Comparison of ENCODE assay signal across 8 cellular contexts in the genomic region with DNA sequence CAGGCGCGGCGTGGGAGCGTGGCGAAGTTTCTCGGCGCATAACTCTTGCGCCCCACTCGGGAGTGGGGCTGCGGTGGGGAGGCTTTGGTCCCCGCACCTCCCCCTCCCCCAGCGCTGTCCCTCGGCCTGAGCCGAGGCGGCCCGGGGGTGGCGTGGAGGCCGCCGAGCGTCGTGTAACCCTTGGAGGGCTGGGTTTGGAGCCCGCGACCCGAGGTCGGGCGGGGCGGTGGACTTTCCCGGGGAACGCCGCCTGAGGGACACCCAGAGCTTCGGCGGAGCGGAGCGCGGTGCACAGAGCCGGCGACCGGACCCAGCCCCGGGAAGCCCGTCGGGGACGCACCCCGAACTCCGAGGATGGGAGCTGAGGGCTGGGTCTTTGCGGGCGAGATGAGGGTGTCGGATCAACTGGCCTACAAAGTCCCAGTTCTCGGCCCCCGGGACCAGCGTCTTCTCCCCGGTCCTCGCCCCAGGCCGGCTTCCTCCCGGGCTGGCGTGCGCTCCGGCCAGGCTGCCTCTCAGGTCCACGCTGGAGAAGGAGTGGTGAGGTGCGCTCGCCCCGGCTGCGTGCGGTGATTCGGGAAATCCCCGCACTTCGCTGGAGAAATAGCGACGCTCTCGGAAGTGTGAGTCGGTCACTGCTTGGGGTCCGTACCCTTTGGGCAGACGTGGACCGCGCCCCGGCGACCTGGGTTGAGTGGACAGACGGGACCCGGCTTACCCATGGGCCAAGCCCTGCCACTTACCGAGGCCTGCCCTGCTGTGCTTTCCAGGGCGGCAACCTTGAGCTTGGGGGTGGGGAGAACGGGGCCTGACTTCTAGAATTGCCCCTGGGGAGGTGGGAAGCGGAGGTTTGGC.
DNase-seq lines count a peak whose midpoint lies in the region; ATAC-seq, FAIRE-seq and TF ChIP-seq lines count a peak whose summit lies in the region.

No MANE protein-coding gene starts in this region.

- no peaks in the 10 kb centered on the region for H3K9me3 Mint-ChIP-seq in activated CD4-positive, alpha-beta T cell treated with anti-CD3 and anti-CD28 coated beads for 36 hours (ENCODE audit: low read depth)

- peak overlapping the region; percentile 86 for H3K27ac ChIP-seq in lower lobe of right lung
- peak overlapping the region; percentile 55 to 94 (median 85) for H3K27ac ChIP-seq in tibial nerve

- ATAC-seq in activated CD4-positive, alpha-beta T cell treated with anti-CD3 and anti-CD28 coated beads for 36 hours, result no peak
- ATAC-seq in lower lobe of right lung, result peak; percentile 25

- peak overlapping the region; percentile 30 for H3K27ac Mint-ChIP-seq in activated CD4-positive, alpha-beta T cell treated with anti-CD3 and anti-CD28 coated beads for 36 hours

- H3K36me3 ChIP-seq in bronchial epithelial cell (ENCODE audit: control insufficient read depth, insufficient read depth, low read length) (peaks cover 1% of the 10 kb centered on the region), lower lobe of right lung (no peaks in the 10 kb centered on the region), tibial nerve (no peaks in the 10 kb centered on the region)

- H3K27me3 ChIP-seq in bronchial epithelial cell (ENCODE audit: control insufficient read depth, insufficient read depth, low read length), result peaks cover 2% of the 10 kb centered on the region
- H3K27me3 ChIP-seq in lower lobe of right lung (ENCODE audit: low read depth), result no peaks in the 10 kb centered on the region
- H3K27me3 ChIP-seq in tibial nerve, result no peaks in the 10 kb centered on the region

- intact Hi-C loops in activated CD4-positive, alpha-beta T cell treated with anti-CD3 and anti-CD28 coated beads for 36 hours (cut with DNase I, micrococcal nuclease), result loop anchor here (1.0 to 10.0 kb wide), 5 partner anchors 10 to 582 kb away; a partner anchor contains a TSS
- intact Hi-C loops in lower lobe of right lung (cut with DNase I), result no loop called here

- peak overlapping the region; percentile 1 for H3K4me3 Mint-ChIP-seq in activated CD4-positive, alpha-beta T cell treated with anti-CD3 and anti-CD28 coated beads for 36 hours

- FAIRE-seq in bronchial epithelial cell (lab: Jason Lieb, UNC) (no peak), D721Med (lab: Jason Lieb, UNC) (no peak)

- no peak for DNase-seq in activated CD4-positive, alpha-beta T cell treated with anti-CD3 and anti-CD28 coated beads for 36 hours
- no peak for DNase-seq in activated CD4-positive, alpha-beta T cell treated with anti-CD3 and anti-CD28 coated beads, Interleukin-2, amount 50 U/mL, for 4 hours
- DNase-seq in bronchial epithelial cell (ENCODE audit: low read depth) (no peak), lower lobe of right lung (no peak), tibial nerve (ENCODE audit: low spot score in 2 of 2) (no peak), cerebellar cortex (ENCODE audit: low spot score) (no peak), D721Med (ENCODE audit: insufficient read length, low spot score) (no peak)
- DNase-seq in effector CD4-positive, alpha-beta T cell, result no peak

- no peaks in the 10 kb centered on the region for H3K36me3 Mint-ChIP-seq in activated CD4-positive, alpha-beta T cell treated with anti-CD3 and anti-CD28 coated beads for 36 hours (ENCODE audit: low read depth)

- peak overlapping the region; percentile 64 for H3K4me3 ChIP-seq in bronchial epithelial cell (ENCODE audit: low read depth, low read length)
- peak overlapping the region; percentile 70 for H3K4me3 ChIP-seq in lower lobe of right lung
- peak overlapping the region; percentile 50 to 69 (median 62) for H3K4me3 ChIP-seq in tibial nerve

- peaks cover 5% of the 10 kb centered on the region for H3K27me3 Mint-ChIP-seq in activated CD4-positive, alpha-beta T cell treated with anti-CD3 and anti-CD28 coated beads for 36 hours

- TF ChIP-seq EP300 in tibial nerve (IDR thresholded peaks at IDR 0.05), result no peak

- H3K4me1 Mint-ChIP-seq in activated CD4-positive, alpha-beta T cell treated with anti-CD3 and anti-CD28 coated beads for 36 hours, result peaks cover 18% of the 10 kb centered on the region

- CTCF ChIA-PET in activated CD4-positive, alpha-beta T cell treated with anti-CD3 and anti-CD28 coated beads for 36 hours (lab: Charles Lee), result interaction anchor here (0.6 kb wide), 2 partner anchors 269 to 342 kb away, joined by 3 to 5 read pairs; a partner anchor contains a TSS

- peaks cover 50% of the 10 kb centered on the region for H3K4me1 ChIP-seq in lower lobe of right lung
- peaks cover 0 to 53% (median 9%) of the 10 kb centered on the region in 4 donors for H3K4me1 ChIP-seq in tibial nerve

- TF ChIP-seq CTCF in bronchial epithelial cell (IDR thresholded peaks at IDR 0.05; ENCODE audit: insufficient read depth, low read length, severe bottlenecking) (no peak), lower lobe of right lung (IDR thresholded peaks at IDR 0.05) (no peak), tibial nerve (IDR thresholded peaks at IDR 0.05) (no peak), D721Med (IDR thresholded peaks at IDR 0.05; ENCODE audit: insufficient read depth, missing control alignments) (no peak)

- no peak for TF ChIP-seq POLR2A in tibial nerve (IDR thresholded peaks at IDR 0.05)

- H3K9me3 ChIP-seq in lower lobe of right lung, result no peaks in the 10 kb centered on the region
- no peaks in the 10 kb centered on the region for H3K9me3 ChIP-seq in tibial nerve

- POLR2A ChIA-PET in activated CD4-positive, alpha-beta T cell treated with anti-CD3 and anti-CD28 coated beads for 36 hours (lab: Charles Lee), result no interaction called here

- WGBS in tibial nerve, 2 donors, result 17 to 23% methylated on average over 26 to 67 of the region's 82 CpGs
